Comparison of ENCODE assay signal across 8 cellular contexts in genomic region chr12:49366652-49367380, GRCh38. TPM values are rescaled to one million over a fixed set of nuclear protein-coding genes. Genes with fewer than 3 reads are reported as not detected.
DNase-seq lines count a peak whose midpoint lies in the region; ATAC-seq and TF ChIP-seq lines count a peak whose summit lies in the region.

No MANE protein-coding gene starts in this region.

- DNase-seq in AG09309 (ENCODE audit: low read depth) (peak; percentile 61), NCI-H446 (lab: John Stamatoyannopoulos, UW) (peak; percentile 81 to 96), cerebellum (ENCODE audit: low spot score) (peak; percentile 91)
- DNase-seq in activated CD4-positive, alpha-beta T cell treated with anti-CD3 and anti-CD28 coated beads for 1 hour = peak; percentile 72
- peak; percentile 42 to 76 for DNase-seq in stimulated activated CD4-positive, alpha-beta T cell treated with anti-CD3 and anti-CD28 coated beads, Interleukin-1b, Interleukin-23, amount 100 ng/mL, for 1 hour (ENCODE audit: low read depth in 2 of 2)

- TF ChIP-seq CTCF in AG09309 (IDR thresholded peaks at IDR 0.05; ENCODE audit: control insufficient read depth, insufficient read depth, low read depth, low read length, missing control alignments) = peak; percentile 29

- in situ Hi-C loops in GM18951 (cut with MboI; ENCODE audit: low sequenced_read_pairs, unreplicated experiment) = no loop called here

- H3K27me3 ChIP-seq in layer of hippocampus (ENCODE audit: control insufficient read depth, insufficient read depth, low read length) = no peaks in the 10 kb centered on the region

- peak; percentile 93 for TF ChIP-seq POLR2A in GM18951 (IDR thresholded peaks at IDR 0.05; ENCODE audit: extremely low read depth, insufficient read depth, insufficient read length)

- peak; percentile 71 for ATAC-seq in HG03342 (IDR thresholded peaks at IDR 0.05; ENCODE audit: unreplicated experiment)

- peak overlapping the region; percentile 94 for H3K4me3 ChIP-seq in AG09309 (ENCODE audit: control insufficient read depth, low read depth, low read length)

- H3K27ac ChIP-seq in layer of hippocampus (ENCODE audit: low read depth, low read length) = peak overlapping the region; percentile 80

RNA-seq across cellular contexts. Expression of gene SPATS2, which starts 0.4 kb away (rescaled TPM):
- total RNA-seq in cerebellum = 59.9 TPM

RNA-seq across cellular contexts. Expression of gene DNAJC22, which starts 20.1 kb away (rescaled TPM):
- total RNA-seq in cerebellum = 1.4 TPM

RNA-seq across cellular contexts. Expression of gene C1QL4, which starts 29.8 kb away (rescaled TPM):
- 2.7 TPM for total RNA-seq in cerebellum

RNA-seq across cellular contexts. Expression of gene TROAP, which starts 43.8 kb away (rescaled TPM):
- total RNA-seq in cerebellum = 6.7 TPM

Comparison
In these comparisons a context has a peak if more than half of its experiments do, and no peak if none do; other contexts are left out.
1. Peak in every context shown above with its lines: DNase-seq, ATAC-seq, H3K4me3 ChIP-seq and H3K27ac ChIP-seq.